ENCODE assay signal across 8 cellular contexts in the genomic region with DNA sequence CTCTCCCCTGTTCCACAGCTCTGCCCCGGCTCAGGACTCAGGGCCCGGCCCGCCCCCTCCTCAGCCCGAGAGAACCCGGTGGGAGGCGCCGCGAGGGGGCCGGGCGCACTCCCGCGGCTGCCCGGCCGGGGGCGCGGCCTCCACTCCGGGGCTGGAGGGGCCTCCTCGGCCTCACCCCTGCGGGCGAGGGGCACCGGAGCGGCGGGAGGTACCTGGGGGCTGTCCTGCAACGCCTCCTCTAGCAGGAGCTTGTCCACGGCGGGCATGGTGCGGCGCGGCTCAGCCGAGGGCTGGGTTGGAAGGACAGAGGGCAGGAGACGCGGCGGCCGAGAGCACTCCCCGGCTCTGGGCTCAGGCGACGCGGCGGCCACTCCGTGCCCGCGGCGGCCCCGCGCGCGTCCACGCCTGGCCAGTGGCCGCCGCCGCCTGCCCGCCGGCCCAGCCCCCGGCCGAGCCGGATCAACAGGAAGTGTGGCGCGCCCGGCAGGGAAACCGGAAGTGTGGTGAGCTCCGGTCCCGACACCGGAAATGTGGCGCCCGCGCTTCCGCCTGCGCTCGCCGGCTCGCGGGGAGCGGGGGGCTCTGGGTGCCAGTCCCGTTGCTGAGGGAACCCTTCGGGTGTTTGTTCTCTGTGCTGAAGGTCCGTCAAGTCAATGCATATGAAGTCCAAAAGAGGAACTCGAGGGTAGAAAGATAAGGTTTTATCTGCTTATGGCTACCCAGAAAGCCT. TPM values are rescaled to one million over a fixed set of nuclear protein-coding genes. Genes with fewer than 3 reads are reported as not detected.
A peak's percentile ranks its signal among the peaks of the same experiment; 100 is the strongest.
DNase-seq lines count a peak whose midpoint lies in the region; ATAC-seq and TF ChIP-seq lines count a peak whose summit lies in the region.

Gene APPL2 (minus strand): TSS at position 428 of the 730 bp plus-strand sequence. CDS start 162 bp downstream, at position 266.

- H3K27ac ChIP-seq in parathyroid adenoma (peak within 1 kb of the TSS; percentile 78), tibial artery (peak within 1 kb of the TSS; percentile 93 to 94)

- H3K27me3 Mint-ChIP-seq in activated naive CD8-positive, alpha-beta T cell treated with anti-CD3 and anti-CD28 coated beads, Interleukin-2, amount 50 U/mL, for 24 hours = no peaks in the 10 kb centered on the region

- no peaks in the 10 kb centered on the region for H3K36me3 Mint-ChIP-seq in activated naive CD8-positive, alpha-beta T cell treated with anti-CD3 and anti-CD28 coated beads, Interleukin-2, amount 50 U/mL, for 24 hours (ENCODE audit: low read depth)

- ATAC-seq in HG02642 (IDR thresholded peaks at IDR 0.05; ENCODE audit: poor library complexity, unreplicated experiment) (peak; percentile 90), Right ventricle myocardium superior (ENCODE audit: poor library complexity) (peak; percentile 95)
- peak; percentile 93 for ATAC-seq in activated naive CD8-positive, alpha-beta T cell treated with anti-CD3 and anti-CD28 coated beads, Interleukin-2, amount 50 U/mL, for 24 hours

- intact Hi-C loops in Right ventricle myocardium superior (cut with DNase I) = no loop called here
- intact Hi-C loops in tibial artery (cut with DNase I; ENCODE audit: low total_unique reads) = no loop called here

- H3K9ac ChIP-seq in parathyroid adenoma = peak within 1 kb of the TSS; percentile 79

- H3K4me3 Mint-ChIP-seq in activated naive CD8-positive, alpha-beta T cell treated with anti-CD3 and anti-CD28 coated beads, Interleukin-2, amount 50 U/mL, for 24 hours = peak within 1 kb of the TSS; percentile 89

- H3K27me3 ChIP-seq in parathyroid adenoma (ENCODE audit: control insufficient read depth, insufficient read depth, low read length) (no peaks in the 10 kb centered on the region), tibial artery (no peaks in the 10 kb centered on the region)

- TF ChIP-seq CTCF in GM12864 (IDR thresholded peaks at IDR 0.05; ENCODE audit: low read depth, low read length, missing control alignments) = peak; percentile 40
- peak; percentile 28 for TF ChIP-seq CTCF in parathyroid adenoma (IDR thresholded peaks at IDR 0.05)
- peak; percentile 48 to 60 for TF ChIP-seq CTCF in tibial artery (IDR thresholded peaks at IDR 0.05)

- DNase-seq in GM12864 (ENCODE audit: low read depth) (peak; percentile 49), NCI-H1417 (lab: John Stamatoyannopoulos, UW) (peak; percentile 94 to 97 (median 96)), SW480 (ENCODE audit: low spot score) (peak; percentile 88), Right ventricle myocardium superior (peak; percentile 95), tibial artery (peak; percentile 90 to 95)
- DNase-seq in activated naive CD8-positive, alpha-beta T cell treated with anti-CD3 and anti-CD28 coated beads, Interleukin-2, amount 50 U/mL, for 24 hours = peak; percentile 88

- H3K9me3 Mint-ChIP-seq in activated naive CD8-positive, alpha-beta T cell treated with anti-CD3 and anti-CD28 coated beads, Interleukin-2, amount 50 U/mL, for 24 hours = no peaks in the 10 kb centered on the region

- H3K4me1 Mint-ChIP-seq in activated naive CD8-positive, alpha-beta T cell treated with anti-CD3 and anti-CD28 coated beads, Interleukin-2, amount 50 U/mL, for 24 hours = peaks cover 39% of the 10 kb centered on the region

- peak within 1 kb of the TSS; percentile 92 for H3K4me3 ChIP-seq in GM12864 (ENCODE audit: low read depth, low read length)
- H3K4me3 ChIP-seq in parathyroid adenoma (ENCODE audit: low read depth, low read length) = peak within 1 kb of the TSS; percentile 88
- peak within 1 kb of the TSS; percentile 87 to 93 for H3K4me3 ChIP-seq in tibial artery

- H3K27ac Mint-ChIP-seq in activated naive CD8-positive, alpha-beta T cell treated with anti-CD3 and anti-CD28 coated beads, Interleukin-2, amount 50 U/mL, for 24 hours = peak within 1 kb of the TSS; percentile 87

- H3K4me1 ChIP-seq in parathyroid adenoma (peaks cover 6% of the 10 kb centered on the region), tibial artery (peaks cover 0 to 47% (median 38%) of the 10 kb centered on the region in 4 donors)

- peak within 1 kb of the TSS; percentile 96 for H2AFZ ChIP-seq in parathyroid adenoma

- H3K9me3 ChIP-seq in parathyroid adenoma (ENCODE audit: control insufficient read depth, low read length) (no peaks in the 10 kb centered on the region), tibial artery (no peaks in the 10 kb centered on the region)

- H3K4me2 ChIP-seq in parathyroid adenoma (ENCODE audit: low read length) = peak within 1 kb of the TSS; percentile 95

- no peaks in the 10 kb centered on the region for H3K36me3 ChIP-seq in parathyroid adenoma (ENCODE audit: control insufficient read depth, insufficient read depth, low read length)
- no peaks in the 10 kb centered on the region for H3K36me3 ChIP-seq in tibial artery

- H3K79me2 ChIP-seq in parathyroid adenoma = peaks cover 32% of the 10 kb centered on the region

RNA-seq across cellular contexts. Expression of gene APPL2, which starts in this region (rescaled TPM):
- total RNA-seq in Right ventricle myocardium superior = 21.6 TPM

Comparison
In these comparisons a context has a peak if more than half of its experiments do, and no peak if none do; other contexts are left out.
1. Peak in every context shown above with its lines: DNase-seq, ATAC-seq, H3K4me3 ChIP-seq and H3K27ac ChIP-seq.